ENCODE assay signal across 11 cellular contexts in the genomic region with DNA sequence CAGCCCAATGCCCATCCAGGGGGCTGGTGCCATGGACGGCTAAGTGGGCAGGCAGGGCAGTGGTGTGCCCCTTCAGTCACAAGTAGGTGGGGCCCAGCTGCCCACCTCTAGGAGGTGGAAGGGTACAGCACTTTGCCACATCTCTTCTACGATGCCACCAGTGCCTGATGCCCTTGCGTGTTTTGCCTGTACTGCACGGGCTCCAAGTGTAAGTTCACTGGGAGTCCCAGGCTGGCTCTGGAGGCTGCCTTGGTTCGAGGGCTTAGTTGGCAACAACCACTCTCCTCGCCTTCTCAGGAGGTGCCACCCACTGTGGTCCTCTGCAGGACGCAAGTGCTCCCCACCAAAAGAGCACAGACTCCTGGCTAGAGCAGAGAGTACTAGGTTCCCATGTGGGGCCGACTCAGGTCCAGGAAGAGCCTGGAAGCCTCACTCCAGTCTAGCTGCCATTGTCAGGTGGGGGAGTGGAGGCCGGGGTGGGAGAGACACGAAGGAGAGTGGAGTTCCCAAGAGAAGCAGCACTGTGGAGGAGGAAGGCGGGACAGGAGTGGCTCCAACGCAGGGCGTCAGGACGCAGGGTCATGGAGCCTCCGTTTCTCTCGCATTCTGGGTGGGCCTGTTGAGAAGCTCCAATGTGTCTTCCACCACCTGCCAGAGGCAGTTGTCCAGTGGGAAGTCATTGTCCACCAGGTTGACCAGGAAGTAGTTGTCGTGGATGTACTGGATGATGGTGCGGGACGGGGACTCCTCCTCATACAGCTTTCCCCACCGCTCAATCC. TPM values are rescaled to one million over a fixed set of nuclear protein-coding genes. Genes with fewer than 3 reads are reported as not detected.
DNase-seq lines count a peak whose midpoint lies in the region; ATAC-seq and TF ChIP-seq lines count a peak whose summit lies in the region.
"Had no signal": no experiment of that assay in that cellular context is flagged by ENCODE, and none has a peak within 500 bp of the region (broad histone marks: within the 10 kb centered on the region; RNA-seq: fewer than 3 reads in every experiment).

No MANE protein-coding gene starts in this region.

- H3K27me3 ChIP-seq in fibroblast of lung (ENCODE audit: control insufficient read depth, insufficient read depth, low read length) (no peaks in the 10 kb centered on the region), parathyroid adenoma (ENCODE audit: control insufficient read depth, insufficient read depth, low read length) (no peaks in the 10 kb centered on the region)

- H3K9me3 ChIP-seq in fibroblast of lung (ENCODE audit: control insufficient read depth, insufficient read depth, low read depth, low read length) = no peaks in the 10 kb centered on the region
- H3K9me3 ChIP-seq in parathyroid adenoma (ENCODE audit: control insufficient read depth, low read length) = no peaks in the 10 kb centered on the region

- H3K9me3 Mint-ChIP-seq in activated naive CD4-positive, alpha-beta T cell treated with anti-CD3 and anti-CD28 coated beads, Interleukin-2, amount 50 U/mL, for 24 hours = no peaks in the 10 kb centered on the region
- no peaks in the 10 kb centered on the region for H3K9me3 Mint-ChIP-seq in activated naive CD4-positive, alpha-beta T cell treated with anti-CD3 and anti-CD28 coated beads for 36 hours
- H3K9me3 Mint-ChIP-seq in activated CD4-positive, alpha-beta T cell treated with anti-CD3 and anti-CD28 coated beads for 36 hours (ENCODE audit: low read depth) = no peaks in the 10 kb centered on the region

- H3K27ac ChIP-seq in fibroblast of lung (ENCODE audit: insufficient read depth, low read length) (peak overlapping the region; percentile 96), parathyroid adenoma (peak overlapping the region; percentile 87), urinary bladder (ENCODE audit: low read depth) (peak overlapping the region; percentile 88)

- H2AFZ ChIP-seq in fibroblast of lung (ENCODE audit: low read length) (no peak overlapping the region), parathyroid adenoma (no peak overlapping the region)

- peaks cover 9% of the 10 kb centered on the region for H3K36me3 Mint-ChIP-seq in activated naive CD4-positive, alpha-beta T cell treated with anti-CD3 and anti-CD28 coated beads, Interleukin-2, amount 50 U/mL, for 24 hours
- H3K36me3 Mint-ChIP-seq in activated naive CD4-positive, alpha-beta T cell treated with anti-CD3 and anti-CD28 coated beads for 36 hours (ENCODE audit: low read depth) = no peaks in the 10 kb centered on the region
- peaks cover 5% of the 10 kb centered on the region for H3K36me3 Mint-ChIP-seq in activated CD4-positive, alpha-beta T cell treated with anti-CD3 and anti-CD28 coated beads for 36 hours (ENCODE audit: low read depth)

- H3K4me2 ChIP-seq in fibroblast of lung (ENCODE audit: extremely low read depth, insufficient read depth, low read length) (peak overlapping the region; percentile 76), parathyroid adenoma (ENCODE audit: low read length) (no peak overlapping the region)

- H3K4me1 ChIP-seq in fibroblast of lung (ENCODE audit: control insufficient read depth, extremely low read depth, insufficient read depth, low read length) = peaks cover 36% of the 10 kb centered on the region
- H3K4me1 ChIP-seq in parathyroid adenoma = peaks cover 13% of the 10 kb centered on the region
- no peaks in the 10 kb centered on the region for H3K4me1 ChIP-seq in urinary bladder (ENCODE audit: insufficient read depth)

- H3K79me2 ChIP-seq in fibroblast of lung (ENCODE audit: control insufficient read depth, insufficient read depth, low read length) (no peaks in the 10 kb centered on the region), parathyroid adenoma (no peaks in the 10 kb centered on the region)

- POLR2A ChIA-PET in activated CD4-positive, alpha-beta T cell treated with anti-CD3 and anti-CD28 coated beads for 36 hours (lab: Charles Lee) = no interaction called here

- CTCF ChIA-PET in activated naive CD4-positive, alpha-beta T cell treated with anti-CD3 and anti-CD28 coated beads for 36 hours (lab: Charles Lee) = interaction anchor here (0.6 kb wide), 1 partner anchor 1776 kb away, joined by 3 read pairs; no protein-coding TSS in a partner anchor
- CTCF ChIA-PET in activated CD4-positive, alpha-beta T cell treated with anti-CD3 and anti-CD28 coated beads for 36 hours (lab: Charles Lee) = no interaction called here

- no peak overlapping the region for H3K4me3 Mint-ChIP-seq in activated naive CD4-positive, alpha-beta T cell treated with anti-CD3 and anti-CD28 coated beads, Interleukin-2, amount 50 U/mL, for 24 hours
- no peak overlapping the region for H3K4me3 Mint-ChIP-seq in activated naive CD4-positive, alpha-beta T cell treated with anti-CD3 and anti-CD28 coated beads for 36 hours
- no peak overlapping the region for H3K4me3 Mint-ChIP-seq in activated CD4-positive, alpha-beta T cell treated with anti-CD3 and anti-CD28 coated beads for 36 hours

- H3K36me3 ChIP-seq in fibroblast of lung (ENCODE audit: control insufficient read depth, insufficient read depth, low read length) = peaks cover 44% of the 10 kb centered on the region
- no peaks in the 10 kb centered on the region for H3K36me3 ChIP-seq in parathyroid adenoma (ENCODE audit: control insufficient read depth, insufficient read depth, low read length)
- H3K36me3 ChIP-seq in urinary bladder (ENCODE audit: insufficient read depth) = peaks cover 2% of the 10 kb centered on the region

- peaks cover 2% of the 10 kb centered on the region for H3K4me1 Mint-ChIP-seq in activated naive CD4-positive, alpha-beta T cell treated with anti-CD3 and anti-CD28 coated beads, Interleukin-2, amount 50 U/mL, for 24 hours
- H3K4me1 Mint-ChIP-seq in activated naive CD4-positive, alpha-beta T cell treated with anti-CD3 and anti-CD28 coated beads for 36 hours (ENCODE audit: low read depth) = peaks cover 2% of the 10 kb centered on the region
- peaks cover 2% of the 10 kb centered on the region for H3K4me1 Mint-ChIP-seq in activated CD4-positive, alpha-beta T cell treated with anti-CD3 and anti-CD28 coated beads for 36 hours

- H3K9ac ChIP-seq in fibroblast of lung (ENCODE audit: insufficient read depth, low read length) (peak overlapping the region; percentile 65), parathyroid adenoma (no peak overlapping the region)

- no peak for ATAC-seq in activated CD4-positive, CD25-positive, alpha-beta regulatory T cell treated with anti-CD3 and anti-CD28 coated beads, Interleukin-2, amount 50 U/mL, for 24 hours
- ATAC-seq in activated CD4-positive, alpha-beta T cell treated with anti-CD3 and anti-CD28 coated beads for 36 hours = no peak

- TF ChIP-seq CTCF in fibroblast of lung (conservative IDR thresholded peaks at IDR 0.05 in 1 of 2, IDR thresholded peaks at IDR 0.05 in 1 of 2; ENCODE audit: low read depth in 1 of 2, low read length in 2 of 2) = no peak
- no peak for TF ChIP-seq CTCF in parathyroid adenoma (IDR thresholded peaks at IDR 0.05)

- no peak for DNase-seq in activated naive CD4-positive, alpha-beta T cell treated with anti-CD3 and anti-CD28 coated beads for 36 hours
- DNase-seq in fibroblast of lung (ENCODE audit: low read depth in 2 of 2) = no peak
- no peak for DNase-seq in DMS 273 treated with DMSO at 0.1 percent for 48 hours (lab: John Stamatoyannopoulos, UW)
- DNase-seq in activated CD4-positive, alpha-beta T cell treated with anti-CD3 and anti-CD28 coated beads for 36 hours = no peak

- H3K27ac Mint-ChIP-seq in activated naive CD4-positive, alpha-beta T cell treated with anti-CD3 and anti-CD28 coated beads, Interleukin-2, amount 50 U/mL, for 24 hours = peak overlapping the region; percentile 59
- H3K27ac Mint-ChIP-seq in activated naive CD4-positive, alpha-beta T cell treated with anti-CD3 and anti-CD28 coated beads for 36 hours = no peak overlapping the region
- no peak overlapping the region for H3K27ac Mint-ChIP-seq in activated CD4-positive, alpha-beta T cell treated with anti-CD3 and anti-CD28 coated beads for 36 hours

- H3K27me3 Mint-ChIP-seq in activated naive CD4-positive, alpha-beta T cell treated with anti-CD3 and anti-CD28 coated beads, Interleukin-2, amount 50 U/mL, for 24 hours = no peaks in the 10 kb centered on the region
- H3K27me3 Mint-ChIP-seq in activated naive CD4-positive, alpha-beta T cell treated with anti-CD3 and anti-CD28 coated beads for 36 hours (ENCODE audit: low read depth) = no peaks in the 10 kb centered on the region
- H3K27me3 Mint-ChIP-seq in activated CD4-positive, alpha-beta T cell treated with anti-CD3 and anti-CD28 coated beads for 36 hours = no peaks in the 10 kb centered on the region

- peak overlapping the region in 1 of 4 experiments; percentile 25 for H3K4me3 ChIP-seq in fibroblast of lung (replicated peaks in 1 of 4; ENCODE audit: control extremely low read depth in 1 of 4, insufficient read depth in 1 of 4, low read depth in 3 of 4, low read length in 4 of 4)
- no peak overlapping the region for H3K4me3 ChIP-seq in parathyroid adenoma (ENCODE audit: low read depth, low read length)
- H3K4me3 ChIP-seq in urinary bladder (ENCODE audit: low read depth, low read length) = no peak overlapping the region

- intact Hi-C loops in activated naive CD4-positive, alpha-beta T cell treated with anti-CD3 and anti-CD28 coated beads for 36 hours (cut with micrococcal nuclease) = no loop called here
- intact Hi-C loops in activated CD4-positive, alpha-beta T cell treated with anti-CD3 and anti-CD28 coated beads for 36 hours (cut with DNase I, micrococcal nuclease) = no loop called here

- WGBS in urinary bladder = 63% methylated on average over 20 of the region's 20 CpGs

- H4K20me1 ChIP-seq in fibroblast of lung (ENCODE audit: control insufficient read depth, extremely low read depth, insufficient read depth, low read length) = no peaks in the 10 kb centered on the region

RNA-seq across cellular contexts. Expression of gene MTHFR, which starts 15.5 kb away (rescaled TPM):
- total RNA-seq in activated naive CD4-positive, alpha-beta T cell treated with anti-CD3 and anti-CD28 coated beads for 36 hours = 1 to 10 TPM; 7.1 to 7.9 TPM
- total RNA-seq in fibroblast of lung (56.5 and 87.4 TPM in 2 replicates), urinary bladder (26.9 TPM)
- polyA plus RNA-seq in fibroblast of lung (13.3 and 16.3 TPM in 2 replicates), urinary bladder (20.1 TPM)
- 11.6 and 15.4 TPM in 2 replicates for polyA plus RNA-seq in fibroblast of lung (2012)
- polyA minus RNA-seq in fibroblast of lung (ENCODE audit: low replicate concordance) = 56.7 and 59.5 TPM in 2 replicates
- 10 to 100 TPM; 11.2 to 11.6 TPM for total RNA-seq in activated CD4-positive, alpha-beta T cell treated with anti-CD3 and anti-CD28 coated beads for 36 hours

RNA-seq across cellular contexts. Expression of gene CLCN6, which starts 15.7 kb away (rescaled TPM):
- 10 to 100 TPM; 11.3 to 11.6 TPM for total RNA-seq in activated naive CD4-positive, alpha-beta T cell treated with anti-CD3 and anti-CD28 coated beads for 36 hours
- total RNA-seq in fibroblast of lung (10.3 and 19.3 TPM in 2 replicates), urinary bladder (9.9 TPM)
- polyA plus RNA-seq in fibroblast of lung (13.8 and 15.3 TPM in 2 replicates), urinary bladder (13.7 TPM)
- polyA plus RNA-seq in fibroblast of lung (2012) = 11.1 and 12.9 TPM in 2 replicates
- polyA minus RNA-seq in fibroblast of lung (ENCODE audit: low replicate concordance) = 18.6 and 24.6 TPM in 2 replicates
- total RNA-seq in activated CD4-positive, alpha-beta T cell treated with anti-CD3 and anti-CD28 coated beads for 36 hours = 1 to 10 TPM; 9.4 to 9.5 TPM

RNA-seq across cellular contexts. Expression of gene C1orf167, which starts 28.3 kb away (rescaled TPM):
- not detected for total RNA-seq in activated naive CD4-positive, alpha-beta T cell treated with anti-CD3 and anti-CD28 coated beads for 36 hours
- total RNA-seq in fibroblast of lung = 0.99 and 1.3 TPM in 2 replicates
- 0.28 and 0.39 TPM in 2 replicates for polyA plus RNA-seq in fibroblast of lung
- polyA plus RNA-seq in fibroblast of lung (2012) = 0.38 and 1.5 TPM in 2 replicates
- polyA minus RNA-seq in fibroblast of lung (ENCODE audit: low replicate concordance) = 0.47 and 0.48 TPM in 2 replicates
- 0.42 TPM for total RNA-seq in urinary bladder
- 3.2 TPM for polyA plus RNA-seq in urinary bladder
- total RNA-seq in activated CD4-positive, alpha-beta T cell treated with anti-CD3 and anti-CD28 coated beads for 36 hours = not detected
- total RNA-seq: A673, kidney epithelial cell had no signal

RNA-seq across cellular contexts. Expression of gene AGTRAP, which starts 54.4 kb away (rescaled TPM):
- 10 to 100 TPM; 20.3 to 21.7 TPM for total RNA-seq in activated naive CD4-positive, alpha-beta T cell treated with anti-CD3 and anti-CD28 coated beads for 36 hours
- total RNA-seq in fibroblast of lung = 47.3 and 58.8 TPM in 2 replicates
- polyA plus RNA-seq in fibroblast of lung = 21.0 and 25.5 TPM in 2 replicates
- 39.2 and 41.6 TPM in 2 replicates for polyA plus RNA-seq in fibroblast of lung (2012)
- 50.2 and 57.2 TPM in 2 replicates for polyA minus RNA-seq in fibroblast of lung (ENCODE audit: low replicate concordance)
- total RNA-seq in urinary bladder = 21.4 TPM
- 81.8 TPM for polyA plus RNA-seq in urinary bladder
- total RNA-seq in activated CD4-positive, alpha-beta T cell treated with anti-CD3 and anti-CD28 coated beads for 36 hours = 10 to 100 TPM; 13.2 to 13.3 TPM

RNA-seq across cellular contexts. Expression of gene NPPA, which starts 57.3 kb away (rescaled TPM):
- not detected for total RNA-seq in activated naive CD4-positive, alpha-beta T cell treated with anti-CD3 and anti-CD28 coated beads for 36 hours
- not detected in 2 replicates for total RNA-seq in fibroblast of lung
- polyA plus RNA-seq in fibroblast of lung = not detected in 2 replicates
- 0.17 and 0.25 TPM in 2 replicates for polyA plus RNA-seq in fibroblast of lung (2012)
- not detected in 2 replicates for polyA minus RNA-seq in fibroblast of lung (ENCODE audit: low replicate concordance)
- total RNA-seq in urinary bladder = not detected
- polyA plus RNA-seq in urinary bladder = 1.0 TPM
- not detected for total RNA-seq in activated CD4-positive, alpha-beta T cell treated with anti-CD3 and anti-CD28 coated beads for 36 hours
- total RNA-seq: A673, H1, kidney epithelial cell had no signal
- polyA plus RNA-seq: H1 had no signal
